9 cellular contexts compared by ENCODE assay signal in genomic region chr2:237471457-237472186, GRCh38. TPM values are rescaled to one million over a fixed set of nuclear protein-coding genes. Genes with fewer than 3 reads are reported as not detected.
A peak's percentile ranks its signal among the peaks of the same experiment; 100 is the strongest.
DNase-seq lines count a peak whose midpoint lies in the region; ATAC-seq and TF ChIP-seq lines count a peak whose summit lies in the region.
"Had no signal": no experiment of that assay in that cellular context is flagged by ENCODE, and none has a peak within 500 bp of the region (broad histone marks: within the 10 kb centered on the region; RNA-seq: fewer than 3 reads in every experiment).

No MANE protein-coding gene starts in this region.

- TF ChIP-seq CTCF in epithelial cell of esophagus (IDR thresholded peaks at IDR 0.05; ENCODE audit: insufficient read depth, low read depth, low read length, missing control alignments) (peak; percentile 42), osteoblast (IDR thresholded peaks at IDR 0.05; ENCODE audit: extremely low read depth, low read depth, low read length) (peak; percentile 84)

- H3K27ac ChIP-seq in osteoblast (ENCODE audit: low read depth, low read length), result peak overlapping the region; percentile 48

- CTCF ChIA-PET in HEK293T (lab: Yijun Ruan, JAX), result interaction anchor here (0.6 kb wide), 1 partner anchor 772 kb away, joined by 3 read pairs; no protein-coding TSS in a partner anchor

- no peak overlapping the region for H2AFZ ChIP-seq in osteoblast (ENCODE audit: low read length)

- DNase-seq in D341Med (ENCODE audit: low spot score), result peak; percentile 42
- peak; percentile 14 for DNase-seq in HEK293T (ENCODE audit: extremely low spot score)
- peak; percentile 60 for DNase-seq in T1000 (lab: John Stamatoyannopoulos, UW)
- DNase-seq in epithelial cell of esophagus (ENCODE audit: low read depth), result peak; percentile 49
- peak; percentile 82 for DNase-seq in osteoblast (ENCODE audit: insufficient read length, low spot score, missing footprints)

- H3K9me3 ChIP-seq in osteoblast (ENCODE audit: low read depth, low read length), result no peaks in the 10 kb centered on the region

- no peaks in the 10 kb centered on the region for H3K79me2 ChIP-seq in osteoblast (ENCODE audit: insufficient read depth, low read length)

- no peaks in the 10 kb centered on the region for H3K36me3 ChIP-seq in osteoblast (ENCODE audit: insufficient read depth, low read length)

- no peaks in the 10 kb centered on the region for H3K27me3 ChIP-seq in osteoblast (ENCODE audit: insufficient read depth, low read length)

- no peak overlapping the region for H3K4me2 ChIP-seq in osteoblast (ENCODE audit: insufficient read depth, low read length)

- ATAC-seq in HG02938 (IDR thresholded peaks at IDR 0.05; ENCODE audit: unreplicated experiment) (no peak), HG02759 (IDR thresholded peaks at IDR 0.05; ENCODE audit: unreplicated experiment) (no peak), HG03439 (IDR thresholded peaks at IDR 0.05; ENCODE audit: unreplicated experiment) (no peak)

- no peaks in the 10 kb centered on the region for H4K20me1 ChIP-seq in osteoblast (ENCODE audit: insufficient read depth, low read length)

- peaks cover 28% of the 10 kb centered on the region for H3K4me1 ChIP-seq in osteoblast (ENCODE audit: insufficient read depth, low read length)

- H3K4me3 ChIP-seq in epithelial cell of esophagus (ENCODE audit: low read length) (no peak overlapping the region), osteoblast (ENCODE audit: insufficient read depth, low read length) (no peak overlapping the region)

- POLR2A ChIA-PET in HEK293T (lab: Yijun Ruan, JAX), result interaction anchor here (1.1 to 1.7 kb wide), 2 partner anchors 22 to 50 kb away, joined by 3 to 4 read pairs; no protein-coding TSS in a partner anchor

TF ChIP-seq in HEK293T, 16 proteins besides CTCF, POLR2A, EP300 and RAD21:
- TF ChIP-seq ARNT (IDR thresholded peaks at IDR 0.05) (no peak), FOXA1 (IDR thresholded peaks at IDR 0.05) (no peak), ZNF384 (IDR thresholded peaks at IDR 0.05) (no peak), SP1 (IDR thresholded peaks at IDR 0.05) (no peak), PKNOX1 (IDR thresholded peaks at IDR 0.05) (no peak), TARDBP (IDR thresholded peaks at IDR 0.05) (no peak), FOXK2 (IDR thresholded peaks at IDR 0.05) (no peak), L3MBTL2 (conservative IDR thresholded peaks at IDR 0.05) (no peak), NFRKB (IDR thresholded peaks at IDR 0.05) (no peak), LEF1 (IDR thresholded peaks at IDR 0.05; ENCODE audit: borderline replicate concordance) (no peak), FOXM1 (IDR thresholded peaks at IDR 0.05; ENCODE audit: borderline replicate concordance) (no peak), SUZ12 (IDR thresholded peaks at IDR 0.05) (no peak), CTBP1 (IDR thresholded peaks at IDR 0.05; ENCODE audit: borderline replicate concordance) (no peak), ELF4 (IDR thresholded peaks at IDR 0.05) (no peak), BHLHE40 (IDR thresholded peaks at IDR 0.05; ENCODE audit: borderline replicate concordance) (no peak), HDGF (IDR thresholded peaks at IDR 0.05; ENCODE audit: borderline replicate concordance) (no peak)

RNA-seq across cellular contexts. Expression of gene MLPH, which starts 15.4 kb away (rescaled TPM):
- total RNA-seq in osteoblast, result 25.7 and 32.1 TPM in 2 replicates
- total RNA-seq: mononuclear cell had no signal

RNA-seq across cellular contexts. Expression of gene COL6A3, which starts 57.7 kb away (rescaled TPM):
- 4,017 and 4,247 TPM in 2 replicates for total RNA-seq in osteoblast

Comparison
In these comparisons a context has a peak if more than half of its experiments do, and no peak if none do; other contexts are left out.
1. DNase-seq: peak in every context shown above with its lines; median percentile 82 in osteoblast; 60 in T1000; 49 in epithelial cell of esophagus; 42 in D341Med; 14 in HEK293T.